8 cellular contexts compared by ENCODE assay signal in genomic region chr3:55486857-55487375, GRCh38.
DNase-seq lines count a peak whose midpoint lies in the region; ATAC-seq, FAIRE-seq and TF ChIP-seq lines count a peak whose summit lies in the region.

Gene WNT5A, minus strand, starts transcription at chr3:55487306. Its CDS starts 321 bp downstream, at chr3:55486985.

- peaks cover 18% of the 10 kb centered on the region for H3K4me1 ChIP-seq in neuron (ENCODE audit: insufficient read depth, low read length)

- FAIRE-seq in urothelium cell line (lab: Jason Lieb, UNC), result no peak

- H3K4me3 ChIP-seq in foreskin fibroblast (ENCODE audit: low read depth in 1 of 2, low read length in 2 of 2) (peak within 1 kb of the TSS; percentile 73 to 86), neuron (ENCODE audit: low read length) (peak within 1 kb of the TSS; percentile 99)

- ATAC-seq in HG03378 (IDR thresholded peaks at IDR 0.05; ENCODE audit: unreplicated experiment), result no peak

- H3K36me3 ChIP-seq in neuron (ENCODE audit: insufficient read depth, low read length), result peaks cover 23% of the 10 kb centered on the region

- peak; percentile 54 for DNase-seq in NCI-H2227 (lab: John Stamatoyannopoulos, UW; ENCODE audit: unreplicated experiment)
- no peak for DNase-seq in NCI-H2227 treated with DMSO at 0.1 percent for 48 hours (lab: John Stamatoyannopoulos, UW)
- peak; percentile 49 for DNase-seq in SW480 (ENCODE audit: low spot score)
- peak in 1 of 2 donors; percentile 76 for DNase-seq in foreskin fibroblast
- DNase-seq in cerebellar cortex (ENCODE audit: low spot score), result no peak
- DNase-seq in urothelium cell line (ENCODE audit: low spot score), result no peak

- no peaks in the 10 kb centered on the region for H3K27me3 ChIP-seq in neuron (ENCODE audit: insufficient read depth, low read length)

- peaks cover 12% of the 10 kb centered on the region for H3K9me3 ChIP-seq in neuron (ENCODE audit: low read length)

- no peak for TF ChIP-seq CTCF in foreskin fibroblast (IDR thresholded peaks at IDR 0.05; ENCODE audit: low read depth, low read length)

- H2AFZ ChIP-seq in neuron (ENCODE audit: low read depth, low read length), result peak within 1 kb of the TSS; percentile 71

Comparison
In these comparisons a context has a peak if more than half of its experiments do, and no peak if none do; other contexts are left out.
1. DNase-seq: peak in NCI-H2227 (single experiment) and SW480 (single experiment); none in NCI-H2227 treated with DMSO at 0.1 percent for 48 hours (single experiment), cerebellar cortex (single experiment) and urothelium cell line (single experiment).